15 cellular contexts compared by ENCODE assay signal in the genomic region with DNA sequence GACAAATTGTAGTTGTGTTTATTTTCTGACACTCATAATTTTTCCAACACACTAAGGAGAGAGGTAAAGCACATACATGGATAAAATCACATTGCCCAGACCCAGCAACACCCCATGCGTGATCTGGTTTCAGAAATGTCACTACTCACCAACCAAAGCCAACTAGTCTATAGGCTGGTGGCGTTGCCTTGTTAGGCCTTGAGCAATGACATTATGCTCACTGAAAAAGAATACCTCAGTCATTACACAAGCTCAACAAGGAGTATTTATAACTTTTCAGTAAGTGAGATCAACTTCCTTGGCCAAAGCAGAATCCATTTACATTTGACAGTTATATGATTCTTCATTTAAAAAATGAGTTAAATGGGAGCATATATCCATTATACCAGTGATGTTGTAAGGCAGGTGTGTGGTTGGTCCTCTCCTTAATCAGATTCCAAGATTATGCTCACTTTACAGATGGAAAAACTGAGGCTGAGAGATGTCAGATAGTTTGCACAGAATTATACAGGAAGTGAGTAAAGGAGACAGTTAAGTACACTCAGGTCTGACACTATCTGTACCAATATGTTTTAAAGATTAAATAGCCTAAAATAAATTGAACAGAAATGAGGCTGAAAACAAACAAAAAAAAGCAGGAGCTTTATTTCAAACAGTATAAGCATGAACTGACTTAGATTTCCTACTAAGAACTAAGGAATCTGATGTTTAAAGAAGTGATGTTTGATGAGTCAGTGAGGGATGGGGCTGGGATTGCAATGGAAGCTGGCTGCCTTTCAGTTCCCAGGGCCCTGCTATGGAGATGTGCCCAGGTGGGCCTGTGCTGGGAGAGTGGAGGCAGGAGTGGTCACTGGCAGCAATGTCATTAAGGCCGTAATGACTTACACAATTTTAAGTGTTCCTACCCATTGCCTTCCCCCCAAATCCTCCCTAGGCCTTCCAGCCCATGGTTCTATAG.
DNase-seq lines count a peak whose midpoint lies in the region; ATAC-seq and TF ChIP-seq lines count a peak whose summit lies in the region.
"Had no signal": no experiment of that assay in that cellular context is flagged by ENCODE, and none has a peak within 500 bp of the region (broad histone marks: within the 10 kb centered on the region; RNA-seq: fewer than 3 reads in every experiment).

No MANE protein-coding gene starts in this region.

- H3K36me3 Mint-ChIP-seq in HFFc6 (ENCODE audit: low read depth): no peaks in the 10 kb centered on the region
- no peaks in the 10 kb centered on the region for H3K36me3 Mint-ChIP-seq in activated T-helper 17 cell treated with anti-CD3 and anti-CD28 coated beads, Interleukin-2, amount 50 U/mL, for 72 hours (ENCODE audit: low read depth)
- H3K36me3 Mint-ChIP-seq: WTC11 had no signal

- H3K9me3 Mint-ChIP-seq in HFFc6: no peaks in the 10 kb centered on the region
- H3K9me3 Mint-ChIP-seq in activated T-helper 17 cell treated with anti-CD3 and anti-CD28 coated beads, Interleukin-2, amount 50 U/mL, for 72 hours: no peaks in the 10 kb centered on the region
- H3K9me3 Mint-ChIP-seq: WTC11 had no signal

- ATAC-seq in HG02970 (IDR thresholded peaks at IDR 0.05; ENCODE audit: low FRiP score, unreplicated experiment): no peak
- no peak for ATAC-seq in activated T-helper 17 cell treated with anti-CD3 and anti-CD28 coated beads, Interleukin-2, amount 50 U/mL, for 72 hours (replicated peaks)
- ATAC-seq: stimulated activated naive CD8-positive, alpha-beta T cell treated with anti-CD3 and anti-CD28 coated beads, Interleukin-15, Interleukin-2, amounts not matched to agents 100 U/mL and 50 U/mL, for 24 hours; WTC11 had no signal

- H3K9me3 ChIP-seq in AG04450 (ENCODE audit: control insufficient read depth, insufficient read depth, low read length) (no peaks in the 10 kb centered on the region), smooth muscle cell (replicated peaks; ENCODE audit: low read depth) (no peaks in the 10 kb centered on the region)
- H3K9me3 ChIP-seq: Peyer's patch had no signal

- no peaks in the 10 kb centered on the region; the same call in 1 of the 2 replicates for H3K27me3 Mint-ChIP-seq in HFFc6 (ENCODE audit: insufficient read depth)
- H3K27me3 Mint-ChIP-seq in activated T-helper 17 cell treated with anti-CD3 and anti-CD28 coated beads, Interleukin-2, amount 50 U/mL, for 72 hours: peaks cover 15% of the 10 kb centered on the region

- H3K27me3 ChIP-seq in AG04450 (ENCODE audit: control insufficient read depth, insufficient read depth, low read length): no peaks in the 10 kb centered on the region
- H3K27me3 ChIP-seq in smooth muscle cell (ENCODE audit: low read depth): no peaks in the 10 kb centered on the region
- H3K27me3 ChIP-seq: Peyer's patch had no signal

- H3K4me3 Mint-ChIP-seq in HFFc6: no peak overlapping the region
- no peak overlapping the region for H3K4me3 Mint-ChIP-seq in activated T-helper 17 cell treated with anti-CD3 and anti-CD28 coated beads, Interleukin-2, amount 50 U/mL, for 72 hours
- H3K4me3 Mint-ChIP-seq: WTC11 had no signal

- peaks cover 27% of the 10 kb centered on the region for H3K4me1 Mint-ChIP-seq in HFFc6 (ENCODE audit: low read depth)
- no peaks in the 10 kb centered on the region for H3K4me1 Mint-ChIP-seq in activated T-helper 17 cell treated with anti-CD3 and anti-CD28 coated beads, Interleukin-2, amount 50 U/mL, for 72 hours

- 0 out of 2 replicates have a peak overlapping the region, but pooled peaks have one; percentile 18 for H3K27ac Mint-ChIP-seq in HFFc6
- H3K27ac Mint-ChIP-seq in activated T-helper 17 cell treated with anti-CD3 and anti-CD28 coated beads, Interleukin-2, amount 50 U/mL, for 72 hours: no peak overlapping the region
- H3K27ac Mint-ChIP-seq: WTC11 had no signal

- H4K20me1 ChIP-seq in smooth muscle cell (ENCODE audit: low read depth): no peaks in the 10 kb centered on the region

- no peak overlapping the region for H3K4me2 ChIP-seq in smooth muscle cell

- no peak overlapping the region for H2AFZ ChIP-seq in smooth muscle cell (ENCODE audit: low read depth)
- H2AFZ ChIP-seq: parathyroid adenoma had no signal

- H3K4me3 ChIP-seq in AG04450 (ENCODE audit: low read depth, low read length) (no peak overlapping the region), smooth muscle cell (no peak overlapping the region)
- H3K4me3 ChIP-seq: Peyer's patch had no signal

- DNase-seq in AG04450 (ENCODE audit: low read depth, low spot score) (peak; percentile 47), HFFc6 (peak; percentile 45), astrocyte of the hippocampus (ENCODE audit: low read depth, low spot score) (peak; percentile 61), iris pigment epithelial cell (ENCODE audit: low read depth) (peak; percentile 24), GF-D8 (lab: John Stamatoyannopoulos, UW) (no peak), smooth muscle cell (lab: John Stamatoyannopoulos, UW; ENCODE audit: unreplicated experiment) (no peak)
- DNase-seq: activated effector memory CD4-positive, alpha-beta T cell treated with anti-CD3 and anti-CD28 coated beads, Interleukin-2, amount 50 U/mL, for 16 hours; AML-193; Calu3; Peyer's patch; stimulated activated naive CD8-positive, alpha-beta T cell treated with anti-CD3 and anti-CD28 coated beads, Interleukin-15, Interleukin-2, amounts not matched to agents 100 U/mL and 50 U/mL, for 24 hours had no signal

- 99% methylated on average over 3 of the region's 3 CpGs for WGBS in smooth muscle cell (ENCODE audit: low lambda C conversion rate)

- H3F3A ChIP-seq in smooth muscle cell (ENCODE audit: low read depth): no peaks in the 10 kb centered on the region

- POLR2A ChIA-PET in AG04450 (lab: Yijun Ruan, JAX): interaction anchor here (1.1 kb wide), 1 partner anchor 10 kb away, joined by 6 read pairs; no protein-coding TSS in a partner anchor

- peaks cover 7% of the 10 kb centered on the region for H3K4me1 ChIP-seq in smooth muscle cell (ENCODE audit: low read depth)
- H3K4me1 ChIP-seq: Peyer's patch had no signal

- H3K9ac ChIP-seq in smooth muscle cell (ENCODE audit: low read depth): no peak overlapping the region
- H3K9ac ChIP-seq: parathyroid adenoma had no signal

- CTCF ChIA-PET in AG04450 (lab: Charles Lee): interaction anchor here (0.6 to 0.8 kb wide), 3 partner anchors 39 to 129 kb away, joined by 3 to 11 read pairs (median 3); no protein-coding TSS in a partner anchor

- H3K36me3 ChIP-seq in smooth muscle cell (ENCODE audit: low read depth): no peaks in the 10 kb centered on the region
- H3K36me3 ChIP-seq: Peyer's patch had no signal

- TF ChIP-seq CTCF in AG04450 (IDR thresholded peaks at IDR 0.05; ENCODE audit: low read depth, low read length) (no peak), HFFc6 (IDR thresholded peaks at IDR 0.05) (no peak), smooth muscle cell (IDR thresholded peaks at IDR 0.05; ENCODE audit: borderline replicate concordance, insufficient read depth, poor library complexity, severe bottlenecking) (no peak)

- H3K27ac ChIP-seq in AG04450 (ENCODE audit: low read depth, low read length) (no peak overlapping the region), smooth muscle cell (ENCODE audit: low read depth) (no peak overlapping the region)
- H3K27ac ChIP-seq: Peyer's patch had no signal

- H3K79me2 ChIP-seq in smooth muscle cell (ENCODE audit: low read depth): no peaks in the 10 kb centered on the region

Comparison
In these comparisons a context has a peak if more than half of its experiments do, and no peak if none do; other contexts are left out.
1. DNase-seq: peak in AG04450 (single experiment), HFFc6 (single experiment), astrocyte of the hippocampus (single experiment) and iris pigment epithelial cell (single experiment); none in GF-D8 (single experiment) and smooth muscle cell (single experiment).